ENCODE assay signal across 1 cellular context in genomic region chr2:177231270-177231669, GRCh38.
TF ChIP-seq lines count a peak whose summit lies in the region.

No MANE protein-coding gene starts in this region.

TF ChIP-seq in IMR-90, 13 proteins besides CTCF, POLR2A, EP300 and RAD21:
- TF ChIP-seq MAZ (IDR thresholded peaks at IDR 0.05; ENCODE audit: borderline replicate concordance, low read depth, low read length) (no peak), FOS (IDR thresholded peaks at IDR 0.05; ENCODE audit: low read depth, low read length) (no peak), NFE2L2 (IDR thresholded peaks at IDR 0.05; ENCODE audit: low read depth, low read length) (no peak), SMC3 (IDR thresholded peaks at IDR 0.05; ENCODE audit: low read depth, low read length) (no peak), CEBPB (IDR thresholded peaks at IDR 0.05; ENCODE audit: low read depth, low read length) (no peak), CHD1 (IDR thresholded peaks at IDR 0.05; ENCODE audit: low read depth, low read length) (no peak), RFX5 (IDR thresholded peaks at IDR 0.05; ENCODE audit: low read depth, low read length) (no peak), MAFK (IDR thresholded peaks at IDR 0.05; ENCODE audit: low read depth, low read length) (no peak), BHLHE40 (IDR thresholded peaks at IDR 0.05; ENCODE audit: low read depth, low read length) (no peak)
- TF ChIP-seq, protein P1, sequence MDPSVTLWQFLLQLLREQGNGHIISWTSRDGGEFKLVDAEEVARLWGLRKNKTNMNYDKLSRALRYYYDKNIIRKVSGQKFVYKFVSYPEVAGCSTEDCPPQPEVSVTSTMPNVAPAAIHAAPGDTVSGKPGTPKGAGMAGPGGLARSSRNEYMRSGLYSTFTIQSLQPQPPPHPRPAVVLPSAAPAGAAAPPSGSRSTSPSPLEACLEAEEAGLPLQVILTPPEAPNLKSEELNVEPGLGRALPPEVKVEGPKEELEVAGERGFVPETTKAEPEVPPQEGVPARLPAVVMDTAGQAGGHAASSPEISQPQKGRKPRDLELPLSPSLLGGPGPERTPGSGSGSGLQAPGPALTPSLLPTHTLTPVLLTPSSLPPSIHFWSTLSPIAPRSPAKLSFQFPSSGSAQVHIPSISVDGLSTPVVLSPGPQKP (IDR thresholded peaks at IDR 0.05; ENCODE audit: borderline replicate concordance, low read depth, low read length): no peak
- TF ChIP-seq, protein P2, sequence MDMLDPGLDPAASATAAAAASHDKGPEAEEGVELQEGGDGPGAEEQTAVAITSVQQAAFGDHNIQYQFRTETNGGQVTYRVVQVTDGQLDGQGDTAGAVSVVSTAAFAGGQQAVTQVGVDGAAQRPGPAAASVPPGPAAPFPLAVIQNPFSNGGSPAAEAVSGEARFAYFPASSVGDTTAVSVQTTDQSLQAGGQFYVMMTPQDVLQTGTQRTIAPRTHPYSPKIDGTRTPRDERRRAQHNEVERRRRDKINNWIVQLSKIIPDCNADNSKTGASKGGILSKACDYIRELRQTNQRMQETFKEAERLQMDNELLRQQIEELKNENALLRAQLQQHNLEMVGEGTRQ (IDR thresholded peaks at IDR 0.05; ENCODE audit: low read depth, low read length): no peak
